In genomic region chr5:127351418-127351817, GRCh38 we compare ENCODE assay signal across 26 cellular contexts.
DNase-seq lines count a peak whose midpoint lies in the region; ATAC-seq and TF ChIP-seq lines count a peak whose summit lies in the region.
"Had no signal": no experiment of that assay in that cellular context is flagged by ENCODE, and none has a peak within 500 bp of the region (broad histone marks: within the 10 kb centered on the region; RNA-seq: fewer than 3 reads in every experiment).

No MANE protein-coding gene starts in this region.

- no peaks in the 10 kb centered on the region for H3K36me3 ChIP-seq in A673 (ENCODE audit: insufficient read depth, low read length, poor library complexity, severe bottlenecking)
- H3K36me3 ChIP-seq in mesendoderm (ENCODE audit: control insufficient read depth, insufficient read depth, low read length): no peaks in the 10 kb centered on the region
- H3K36me3 ChIP-seq: esophagus muscularis mucosa, lower lobe of right lung, right lobe of liver had no signal

- H2BK15ac ChIP-seq in mesendoderm (replicated peaks; ENCODE audit: low read depth): no peak overlapping the region

- intact Hi-C loops in A673 (cut with micrococcal nuclease; ENCODE audit: unreplicated experiment): no loop called here

- H3K79me1 ChIP-seq in mesendoderm (ENCODE audit: low read length): no peaks in the 10 kb centered on the region

- ATAC-seq in HG03159 (IDR thresholded peaks at IDR 0.05; ENCODE audit: unreplicated experiment): no peak
- ATAC-seq: activated CD8-positive, alpha-beta T cell treated with anti-CD3 and anti-CD28 coated beads for 36 hours; GM12878; lower lobe of right lung; right lobe of liver had no signal

- H2BK5ac ChIP-seq in mesendoderm (ENCODE audit: low read length): no peak overlapping the region

- H3K4me3 ChIP-seq in A673 (ENCODE audit: low read depth, low read length, poor library complexity, severe bottlenecking) (no peak overlapping the region), astrocyte of the spinal cord (ENCODE audit: low read depth, low read length) (no peak overlapping the region), mesendoderm (ENCODE audit: low read length) (no peak overlapping the region)
- H3K4me3 ChIP-seq: esophagus muscularis mucosa, GM12878, lower lobe of right lung, right lobe of liver had no signal

- H3K9ac ChIP-seq in mesendoderm (ENCODE audit: low read length): no peak overlapping the region

- peaks cover 34% of the 10 kb centered on the region for H3K4me1 ChIP-seq in A673 (ENCODE audit: insufficient read depth, low read length, poor library complexity, severe bottlenecking)
- no peaks in the 10 kb centered on the region for H3K4me1 ChIP-seq in mesendoderm (ENCODE audit: control insufficient read depth, low read depth, low read length)
- H3K4me1 ChIP-seq: esophagus muscularis mucosa, lower lobe of right lung had no signal

- TF ChIP-seq CTCF in A673 (conservative IDR thresholded peaks at IDR 0.05; ENCODE audit: low read depth, low read length) (no peak), astrocyte of the spinal cord (IDR thresholded peaks at IDR 0.05; ENCODE audit: low read depth, low read length) (no peak)

- H4K5ac ChIP-seq in mesendoderm (ENCODE audit: low read length): no peak overlapping the region

- in situ Hi-C loops in astrocyte of the spinal cord (cut with HindIII; ENCODE audit: low sequenced_read_pairs): no loop called here

- H2AK5ac ChIP-seq in mesendoderm (ENCODE audit: low read length): no peak overlapping the region

- POLR2A ChIA-PET in A673 (lab: Charles Lee; ENCODE audit: low non-redundant PET): no interaction called here

- no peaks in the 10 kb centered on the region for H3K79me2 ChIP-seq in mesendoderm (ENCODE audit: control insufficient read depth, insufficient read depth, low read length)

- H3K23ac ChIP-seq in mesendoderm (ENCODE audit: low read length): no peak overlapping the region

- H3K4me2 ChIP-seq in mesendoderm (ENCODE audit: low read length): no peak overlapping the region

- no CpG with 5 or more reads among the region's 4 CpGs for WGBS in mesendoderm (ENCODE audit: extremely low coverage, insufficient coverage, low lambda C conversion rate)

- no peak overlapping the region for H3K18ac ChIP-seq in mesendoderm (ENCODE audit: low read length)

- no peak overlapping the region for H4K8ac ChIP-seq in mesendoderm (ENCODE audit: low read depth, low read length)

- CTCF ChIA-PET in A673 (lab: Charles Lee): no interaction called here

- H3K56ac ChIP-seq in mesendoderm (ENCODE audit: low read length): no peak overlapping the region

- H3K9me3 ChIP-seq in A673 (ENCODE audit: low read depth, low read length, poor library complexity, severe bottlenecking): no peaks in the 10 kb centered on the region
- H3K9me3 ChIP-seq: esophagus muscularis mucosa, lower lobe of right lung, right lobe of liver had no signal

- no peak overlapping the region for H3K27ac ChIP-seq in A673 (ENCODE audit: low read depth, low read length, poor library complexity, severe bottlenecking)
- H3K27ac ChIP-seq in mesendoderm (ENCODE audit: low read depth, low read length): no peak overlapping the region
- H3K27ac ChIP-seq: esophagus muscularis mucosa, HL-60, lower lobe of right lung, right lobe of liver had no signal

- BruUV-seq in A673 (replicated peaks; lab: Mats Ljungman, UMichigan): no TSS peak

- no peaks in the 10 kb centered on the region for H3K27me3 ChIP-seq in A673 (replicated peaks; ENCODE audit: insufficient read depth, low read depth, low read length, poor library complexity)
- H3K27me3 ChIP-seq in mesendoderm (ENCODE audit: insufficient read depth, low read length, poor library complexity): no peaks in the 10 kb centered on the region
- H3K27me3 ChIP-seq: esophagus muscularis mucosa had no signal

- DNase-seq in A673 (ENCODE audit: low spot score) (peak; percentile 35), M059J (ENCODE audit: low read depth) (peak; percentile 41), astrocyte of the spinal cord (ENCODE audit: low read depth, low spot score) (peak; percentile 19), mesendoderm (peak; percentile 24), NCI-H2107 treated with DMSO at 0.1 percent for 48 hours (lab: John Stamatoyannopoulos, UW; ENCODE audit: unreplicated experiment) (no peak), ureter (ENCODE audit: low spot score) (no peak)
- no peak for DNase-seq in NK-92 treated with Interleukin-12 subunit alpha and Interleukin-12 subunit beta, amount 100 ng/mL, for 24 hours (lab: John Stamatoyannopoulos, UW)
- DNase-seq: 8988T; activated CD4-positive, alpha-beta T cell treated with anti-CD3 and anti-CD28 coated beads for 1 hour; activated CD8-positive, alpha-beta T cell treated with anti-CD3 and anti-CD28 coated beads for 36 hours; activated effector memory CD4-positive, alpha-beta T cell treated with Interleukin-2 at 50 U/mL for 16 hours; activated T-cell treated with anti-CD3 and anti-CD28 coated beads for 4 hours; cortex of kidney; DMS79 treated with DMSO at 0.1 percent for 48 hours; lower lobe of right lung; NCI-H1105 treated with DMSO at 0.1 percent for 48 hours; NCI-H2081; OCI-M1; posterior cingulate gyrus; right lobe of liver; Right ventricle myocardium superior; stimulated activated CD4-positive, alpha-beta T cell treated with anti-CD3 and anti-CD28 coated beads, Interleukin-15, amount 100 ng/mL, for 24 hours had no signal

- no peak overlapping the region for H3K4ac ChIP-seq in mesendoderm (ENCODE audit: low read depth, low read length)

- H2BK120ac ChIP-seq in mesendoderm (ENCODE audit: low read depth, low read length): no peak overlapping the region

Comparison
In these comparisons a context has a peak if more than half of its experiments do, and no peak if none do; other contexts are left out.
1. DNase-seq: peak in A673 (single experiment), M059J (single experiment), astrocyte of the spinal cord (single experiment) and mesendoderm (single experiment); none in NCI-H2107 treated with DMSO at 0.1 percent for 48 hours (single experiment), ureter (single experiment) and NK-92 treated with Interleukin-12 subunit alpha and Interleukin-12 subunit beta, amount 100 ng/mL, for 24 hours (single experiment).